10 cellular contexts compared by ENCODE assay signal in the genomic region with DNA sequence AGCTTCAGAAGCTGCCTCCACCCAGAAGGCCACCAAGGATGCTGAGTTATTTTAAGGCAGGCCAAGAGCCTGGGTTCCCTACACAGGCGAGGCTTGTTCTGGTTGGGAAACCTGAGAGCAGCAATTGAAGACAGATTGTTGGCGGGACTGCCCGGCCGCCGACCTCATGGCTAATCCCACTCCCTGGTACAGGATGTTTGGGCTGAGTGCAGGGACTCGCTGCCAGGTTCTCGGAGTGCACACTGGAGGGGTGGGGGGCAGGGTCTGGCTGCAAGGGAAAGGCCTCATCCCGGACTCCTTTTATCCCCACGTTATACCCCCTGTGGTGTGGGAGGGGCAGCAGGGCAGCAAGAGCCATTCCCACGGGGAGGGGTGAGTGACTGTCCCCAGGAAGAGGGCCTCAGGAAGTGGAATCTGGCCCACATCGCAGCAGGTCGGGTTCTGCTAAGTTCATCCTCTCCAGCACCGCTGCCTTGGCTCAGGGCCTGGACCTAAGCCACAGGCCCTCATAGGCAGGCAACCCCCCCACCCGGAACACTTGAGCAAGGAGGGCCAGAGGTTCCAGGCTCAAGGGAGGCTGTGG. TPM values are rescaled to one million over a fixed set of nuclear protein-coding genes. Genes with fewer than 3 reads are reported as not detected.
DNase-seq lines count a peak whose midpoint lies in the region; ATAC-seq lines count a peak whose summit lies in the region.
"Had no signal": no experiment of that assay in that cellular context is flagged by ENCODE, and none has a peak within 500 bp of the region (broad histone marks: within the 10 kb centered on the region; RNA-seq: fewer than 3 reads in every experiment).

No MANE protein-coding gene starts in this region.

- H3K4me1 Mint-ChIP-seq in activated naive CD8-positive, alpha-beta T cell treated with anti-CD3 and anti-CD28 coated beads for 36 hours, result peaks cover 12% of the 10 kb centered on the region

- no peaks in the 10 kb centered on the region for H3K36me3 ChIP-seq in Karpas-422 (ENCODE audit: insufficient read depth, low read length)

- H3K9me3 ChIP-seq in Karpas-422 (ENCODE audit: low read length), result no peaks in the 10 kb centered on the region

- H3K4me1 ChIP-seq in Karpas-422 (ENCODE audit: low read length), result no peaks in the 10 kb centered on the region

- no peak overlapping the region for H3K4me2 ChIP-seq in Karpas-422 (ENCODE audit: low read depth, low read length, poor library complexity, severe bottlenecking)

- H3K36me3 Mint-ChIP-seq in activated naive CD8-positive, alpha-beta T cell treated with anti-CD3 and anti-CD28 coated beads for 36 hours, result no peaks in the 10 kb centered on the region

- no peaks in the 10 kb centered on the region for H3K27me3 Mint-ChIP-seq in activated naive CD8-positive, alpha-beta T cell treated with anti-CD3 and anti-CD28 coated beads for 36 hours

- H2AFZ ChIP-seq in Karpas-422 (ENCODE audit: low read length), result no peak overlapping the region

- H3K9me3 Mint-ChIP-seq in activated naive CD8-positive, alpha-beta T cell treated with anti-CD3 and anti-CD28 coated beads for 36 hours, result no peaks in the 10 kb centered on the region

- no peak overlapping the region for H3K4me3 ChIP-seq in Karpas-422 (ENCODE audit: low read length)

- no peak overlapping the region for H3K4me3 Mint-ChIP-seq in activated naive CD8-positive, alpha-beta T cell treated with anti-CD3 and anti-CD28 coated beads for 36 hours

- H3K27me3 ChIP-seq in Karpas-422 (ENCODE audit: low read length), result no peaks in the 10 kb centered on the region
- no peaks in the 10 kb centered on the region for H3K27me3 ChIP-seq in layer of hippocampus (ENCODE audit: control insufficient read depth, insufficient read depth, low read length)

- H3K9me2 ChIP-seq in Karpas-422 (replicated peaks; ENCODE audit: insufficient read depth, low read length), result no peaks in the 10 kb centered on the region

- no peak for ATAC-seq in HG03439 (IDR thresholded peaks at IDR 0.05; ENCODE audit: unreplicated experiment)

- DNase-seq in Karpas-422, result peak; percentile 22
- peak; percentile 59 for DNase-seq in cerebellum (ENCODE audit: low spot score)
- DNase-seq in substantia nigra (lab: John Stamatoyannopoulos, UW), result peak in 30 of 49 donors; percentile 14 to 77 (median 58)
- DNase-seq in activated naive CD8-positive, alpha-beta T cell treated with anti-CD3 and anti-CD28 coated beads for 36 hours, result no peak
- DNase-seq in NCI-H2107 (lab: John Stamatoyannopoulos, UW), result no peak
- DNase-seq: activated CD4-positive, alpha-beta T cell treated with anti-CD3 and anti-CD28 coated beads, Interleukin-2, amount 50 U/mL, for 1 hour; NCI-H774; stimulated activated naive CD4-positive, alpha-beta T cell treated with Interleukin-2 at 50 U/mL for 16 hours had no signal

- no peak overlapping the region for H3K27ac ChIP-seq in Karpas-422 (ENCODE audit: low read length)
- peak overlapping the region; percentile 46 for H3K27ac ChIP-seq in layer of hippocampus (ENCODE audit: low read depth, low read length)
- H3K27ac ChIP-seq in substantia nigra (ENCODE audit: low read depth, low read length, poor library complexity, severe bottlenecking), result no peak overlapping the region

- no peak overlapping the region for H3K9ac ChIP-seq in Karpas-422 (ENCODE audit: low read length)

- no peak overlapping the region for H3K27ac Mint-ChIP-seq in activated naive CD8-positive, alpha-beta T cell treated with anti-CD3 and anti-CD28 coated beads for 36 hours

- H4K20me1 ChIP-seq in Karpas-422 (ENCODE audit: insufficient read depth, low read depth, low read length), result no peaks in the 10 kb centered on the region

- no peaks in the 10 kb centered on the region for H3K79me2 ChIP-seq in Karpas-422 (ENCODE audit: low read length)

RNA-seq across cellular contexts. Expression of a gene that starts 43.5 kb away (rescaled TPM):
- total RNA-seq in Karpas-422 (2014; rRNA removed; shearing (Covaris generic); ENCODE audit: low replicate concordance), result not detected in 2 replicates
- 20.8 TPM for total RNA-seq in cerebellum
- total RNA-seq in activated naive CD8-positive, alpha-beta T cell treated with anti-CD3 and anti-CD28 coated beads for 36 hours, result 10 to 100 TPM; 22.3 to 24.6 TPM

Comparison
In these comparisons a context has a peak if more than half of its experiments do, and no peak if none do; other contexts are left out.
1. DNase-seq: peak in Karpas-422 (single experiment), cerebellum (single experiment) and substantia nigra (30 of 49); none in activated naive CD8-positive, alpha-beta T cell treated with anti-CD3 and anti-CD28 coated beads for 36 hours (single experiment) and NCI-H2107 (single experiment).
2. RNA of a gene that starts 43.5 kb away (total RNA-seq): 22.3 to 24.6 TPM in activated naive CD8-positive, alpha-beta T cell treated with anti-CD3 and anti-CD28 coated beads for 36 hours and 20.8 TPM in cerebellum (single experiment); not detected in Karpas-422; every median in the first group is over 10 times any median in the second.